17 cellular contexts compared by ENCODE assay signal in the genomic region with DNA sequence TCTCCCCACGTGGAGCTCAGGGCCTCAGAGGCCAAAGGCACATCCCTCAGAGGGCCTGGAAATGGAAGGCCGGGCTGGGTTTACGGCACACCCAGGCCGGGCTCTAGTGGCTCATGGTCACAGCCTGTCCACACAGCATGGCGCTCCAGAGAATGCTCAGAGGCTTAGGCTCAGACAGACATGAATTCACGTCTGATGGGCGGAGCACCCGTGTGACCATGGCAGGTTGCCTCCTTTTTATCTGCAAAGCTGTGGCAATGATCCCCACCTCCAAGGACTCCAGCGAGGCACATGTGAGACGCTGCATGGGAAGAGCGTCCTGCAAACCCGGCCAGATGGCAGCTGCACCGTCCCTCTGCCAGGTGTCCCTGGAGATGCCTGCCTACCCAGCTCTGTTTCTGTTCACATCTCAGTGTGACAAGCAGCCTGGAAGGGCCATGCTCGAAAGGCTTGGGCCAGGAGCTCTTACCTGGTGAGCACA. TPM values are rescaled to one million over a fixed set of nuclear protein-coding genes. Genes with fewer than 3 reads are reported as not detected.
"Had no signal": no experiment of that assay in that cellular context is flagged by ENCODE, and none has a peak within 500 bp of the region (broad histone marks: within the 10 kb centered on the region; RNA-seq: fewer than 3 reads in every experiment).

No MANE protein-coding gene starts in this region.

- H3K27me3 Mint-ChIP-seq: activated naive CD8-positive, alpha-beta T cell treated with anti-CD3 and anti-CD28 coated beads, Interleukin-2, amount 10 ng/mL, durations not matched to agents 7 days and 5 days had no signal

- H3K27ac ChIP-seq: breast epithelium, epithelial cell of prostate, neural progenitor cell, parathyroid adenoma, transverse colon had no signal

- H3K27ac Mint-ChIP-seq: activated naive CD8-positive, alpha-beta T cell treated with anti-CD3 and anti-CD28 coated beads, Interleukin-2, amount 10 ng/mL, durations not matched to agents 7 days and 5 days; immature natural killer cell; neural progenitor cell; T-helper 17 cell; WTC11 had no signal

- H3K4me3 Mint-ChIP-seq: activated naive CD8-positive, alpha-beta T cell treated with anti-CD3 and anti-CD28 coated beads, Interleukin-2, amount 10 ng/mL, durations not matched to agents 7 days and 5 days; immature natural killer cell; neural progenitor cell; T-helper 17 cell; WTC11 had no signal

- H3K4me1 ChIP-seq: breast epithelium, parathyroid adenoma had no signal

- DNase-seq: activated CD4-positive, alpha-beta T cell treated with anti-CD3 and anti-CD28 coated beads for 48 hours; activated CD8-positive, alpha-beta memory T cell treated with anti-CD3 and anti-CD28 coated beads for 24 hours; activated naive CD8-positive, alpha-beta T cell treated with anti-CD3 and anti-CD28 coated beads, Interleukin-2, amount 10 ng/mL, durations not matched to agents 7 days and 5 days; anterior cingulate cortex; foreskin melanocyte; head of caudate nucleus; immature natural killer cell; midbrain; stimulated activated naive CD8-positive, alpha-beta T cell treated with anti-CD3 and anti-CD28 coated beads, Interleukin-15, Interleukin-2, amounts not matched to agents 100 U/mL and 50 U/mL, for 24 hours; T-helper 17 cell; transverse colon had no signal

- H3K9me3 Mint-ChIP-seq: activated naive CD8-positive, alpha-beta T cell treated with anti-CD3 and anti-CD28 coated beads, Interleukin-2, amount 10 ng/mL, durations not matched to agents 7 days and 5 days; immature natural killer cell; neural progenitor cell; WTC11 had no signal

- H3K27me3 ChIP-seq: neural progenitor cell had no signal

- H3K4me3 ChIP-seq: breast epithelium, neural progenitor cell, smooth muscle cell, transverse colon had no signal

- H3K36me3 ChIP-seq: breast epithelium, neural progenitor cell, transverse colon had no signal

- H3K36me3 Mint-ChIP-seq: activated naive CD8-positive, alpha-beta T cell treated with anti-CD3 and anti-CD28 coated beads, Interleukin-2, amount 10 ng/mL, durations not matched to agents 7 days and 5 days; immature natural killer cell; neural progenitor cell; WTC11 had no signal

- H3K4me1 Mint-ChIP-seq: activated naive CD8-positive, alpha-beta T cell treated with anti-CD3 and anti-CD28 coated beads, Interleukin-2, amount 10 ng/mL, durations not matched to agents 7 days and 5 days; immature natural killer cell; T-helper 17 cell had no signal

- H3K9me3 ChIP-seq: breast epithelium, transverse colon had no signal

- ATAC-seq: stimulated activated naive CD8-positive, alpha-beta T cell treated with anti-CD3 and anti-CD28 coated beads, Interleukin-15, Interleukin-2, amounts not matched to agents 100 U/mL and 50 U/mL, for 24 hours; T-helper 17 cell; WTC11 had no signal

RNA-seq across cellular contexts. Expression of a gene that starts 34.6 kb away (rescaled TPM):
- polyA plus RNA-seq: immature natural killer cell had no signal
